In genomic region chr3:16400143-16400935, GRCh38 we compare ENCODE assay signal across 14 cellular contexts.
A peak's percentile ranks its signal among the peaks of the same experiment; 100 is the strongest.
DNase-seq lines count a peak whose midpoint lies in the region; ATAC-seq, FAIRE-seq and TF ChIP-seq lines count a peak whose summit lies in the region.
"Had no signal": no experiment of that assay in that cellular context is flagged by ENCODE, and none has a peak within 500 bp of the region (broad histone marks: within the 10 kb centered on the region; RNA-seq: fewer than 3 reads in every experiment).

No MANE protein-coding gene starts in this region.

- peaks cover 3% of the 10 kb centered on the region for H4K20me1 ChIP-seq in DND-41 (ENCODE audit: insufficient read depth, low read length)
- no peaks in the 10 kb centered on the region for H4K20me1 ChIP-seq in SK-N-SH (ENCODE audit: insufficient read depth)

- TF ChIP-seq CTCF in DND-41 (IDR thresholded peaks at IDR 0.05; ENCODE audit: borderline replicate concordance, extremely low read depth, low read length, poor library complexity, severe bottlenecking) (no peak), SK-N-SH (IDR thresholded peaks at IDR 0.05) (no peak), left lung (IDR thresholded peaks at IDR 0.05) (no peak)

- H3K27me3 ChIP-seq in DND-41 (ENCODE audit: insufficient read depth, low read length, poor library complexity), result no peaks in the 10 kb centered on the region
- no peaks in the 10 kb centered on the region for H3K27me3 ChIP-seq in SK-N-SH (ENCODE audit: insufficient read depth)
- no peaks in the 10 kb centered on the region for H3K27me3 ChIP-seq in skeletal muscle tissue (ENCODE audit: control insufficient read depth in 3 of 3, insufficient read depth in 3 of 3, low read length in 3 of 3)
- no peaks in the 10 kb centered on the region for H3K27me3 ChIP-seq in left lung
- H3K27me3 ChIP-seq: ovary had no signal

- no peak for ATAC-seq in DND-41 (ENCODE audit: insufficient read depth, low read depth)
- ATAC-seq in Right ventricle myocardium superior (ENCODE audit: poor library complexity), result peak; percentile 30
- no peak for ATAC-seq in GM21619 (IDR thresholded peaks at IDR 0.05; ENCODE audit: unreplicated experiment)
- no peak for ATAC-seq in left lung

- CTCF ChIA-PET in SK-N-SH (lab: Yijun Ruan, JAX), result interaction anchor here (0.6 to 2.0 kb wide), 4 partner anchors 61 to 196 kb away, joined by 3 to 9 read pairs (median 3); no protein-coding TSS in a partner anchor

- no peak for TF ChIP-seq EP300 in SK-N-SH (IDR thresholded peaks at IDR 0.05; ENCODE audit: borderline replicate concordance in 1 of 2, low read depth in 1 of 2, low read length in 1 of 2)

- no peak for FAIRE-seq in RCC 7860 (lab: Jason Lieb, UNC)

- H3K36me3 ChIP-seq in DND-41 (ENCODE audit: insufficient read depth, low read length) (peaks cover 38% of the 10 kb centered on the region), SK-N-SH (replicated peaks in 1 of 2; ENCODE audit: control insufficient read depth in 1 of 2, insufficient read depth in 2 of 2, low read length in 1 of 2) (peaks cover 0 to 6% of the 10 kb centered on the region in 2 experiments), skeletal muscle tissue (ENCODE audit: control insufficient read depth in 3 of 3, insufficient read depth in 3 of 3, low read length in 3 of 3) (peaks cover 0 to 6% (median 0%) of the 10 kb centered on the region in 3 donors), left lung (no peaks in the 10 kb centered on the region)
- H3K36me3 ChIP-seq: ovary had no signal

- H3K9me3 ChIP-seq in DND-41 (ENCODE audit: insufficient read depth, low read length, severe bottlenecking) (no peaks in the 10 kb centered on the region), SK-N-SH (no peaks in the 10 kb centered on the region), skeletal muscle tissue (ENCODE audit: control insufficient read depth in 3 of 3, low read length in 3 of 3) (no peaks in the 10 kb centered on the region), left lung (no peaks in the 10 kb centered on the region)
- H3K9me3 ChIP-seq: Caco-2, ovary had no signal

- H3K79me2 ChIP-seq in DND-41 (ENCODE audit: insufficient read depth, low read length) (peaks cover 20% of the 10 kb centered on the region), SK-N-SH (ENCODE audit: insufficient read depth) (peaks cover 6% of the 10 kb centered on the region)

- intact Hi-C loops in Right ventricle myocardium superior (cut with DNase I), result no loop called here
- intact Hi-C loops in left lung (cut with DNase I), result no loop called here

- H3K4me2 ChIP-seq in DND-41 (ENCODE audit: insufficient read depth, low read length) (no peak overlapping the region), SK-N-SH (0 out of 2 replicates have a peak overlapping the region, but pooled peaks have one; percentile 32)

- WGBS in SK-N-SH (ENCODE audit: low lambda C conversion rate), result 94% methylated on average over 11 of the region's 11 CpGs

- no peaks in the 10 kb centered on the region for H3K9me2 ChIP-seq in SK-N-SH

- DNase-seq in DND-41 (no peak), SK-N-SH (no peak), Right ventricle myocardium superior (no peak), RCC 7860 (ENCODE audit: low spot score) (no peak), NCI-H2171 treated with DMSO at 0.1 percent for 48 hours (lab: John Stamatoyannopoulos, UW) (no peak), left lung (no peak)
- DNase-seq: activated CD8-positive, alpha-beta memory T cell treated with anti-CD3 and anti-CD28 coated beads, Interleukin-2, amount 50 U/mL, for 48 hours; Caco-2; NCI-H2029 treated with DMSO at 0.1 percent for 48 hours; SHP77 treated with DMSO at 0.1 percent for 48 hours had no signal

- no peak for TF ChIP-seq RAD21 in SK-N-SH (IDR thresholded peaks at IDR 0.05; ENCODE audit: low read length)

- H3K4me1 ChIP-seq in DND-41 (ENCODE audit: insufficient read depth, low read length) (no peaks in the 10 kb centered on the region), SK-N-SH (ENCODE audit: control insufficient read depth in 1 of 2, insufficient read depth in 2 of 2, low read depth in 1 of 2, low read length in 1 of 2) (peaks cover 0 to 25% of the 10 kb centered on the region in 2 experiments; a peak in 2 of 4 replicates), skeletal muscle tissue (ENCODE audit: control insufficient read depth in 3 of 3, insufficient read depth in 3 of 3, low read length in 3 of 3) (peaks cover 17 to 28% (median 27%) of the 10 kb centered on the region in 3 donors), left lung (peaks cover 0 to 26% of the 10 kb centered on the region in 2 donors)
- H3K4me1 ChIP-seq: Caco-2 had no signal

- H3K4me3 ChIP-seq in DND-41 (ENCODE audit: low read depth in 1 of 2, low read length in 2 of 2) (no peak overlapping the region), SK-N-SH (ENCODE audit: low read depth in 2 of 2, low read length in 1 of 2) (no peak overlapping the region), skeletal muscle tissue (ENCODE audit: low read length in 3 of 3) (no peak overlapping the region), left lung (no peak overlapping the region)
- H3K4me3 ChIP-seq: ovary had no signal

- H2AFZ ChIP-seq in DND-41 (ENCODE audit: low read depth, low read length) (no peak overlapping the region), SK-N-SH (ENCODE audit: low read depth) (no peak overlapping the region)

- peaks cover 11% of the 10 kb centered on the region for H3F3A ChIP-seq in SK-N-SH (replicated peaks; ENCODE audit: insufficient read depth)

- POLR2A ChIA-PET in SK-N-SH (lab: Yijun Ruan, JAX), result interaction anchor here (1.0 kb wide), 1 partner anchor 12 kb away, joined by 6 read pairs; no protein-coding TSS in a partner anchor

- H3K27ac ChIP-seq in DND-41 (ENCODE audit: low read length), result peak overlapping the region; percentile 39
- H3K27ac ChIP-seq in SK-N-SH (ENCODE audit: low read depth in 2 of 2, low read length in 1 of 2), result peak overlapping the region in 1 of 2 experiments; percentile 18; a peak in 2 of 4 replicates
- peak overlapping the region; percentile 33 for H3K27ac ChIP-seq in skeletal muscle tissue (ENCODE audit: low read depth, low read length)
- no peak overlapping the region for H3K27ac ChIP-seq in left lung
- H3K27ac ChIP-seq: HL-60 had no signal

- H3K9ac ChIP-seq in DND-41 (ENCODE audit: low read depth, low read length), result no peak overlapping the region
- no peak overlapping the region for H3K9ac ChIP-seq in SK-N-SH
- no peak overlapping the region for H3K9ac ChIP-seq in skeletal muscle tissue (ENCODE audit: low read depth in 1 of 3, low read length in 3 of 3)

TF ChIP-seq in SK-N-SH, 30 proteins besides CTCF, POLR2A, EP300 and RAD21:
- TF ChIP-seq MAX (IDR thresholded peaks at IDR 0.05; ENCODE audit: low read depth), result no peak
- TF ChIP-seq YY1 (IDR thresholded peaks at IDR 0.05; ENCODE audit: low read depth), result no peak
- TF ChIP-seq CHD2 (IDR thresholded peaks at IDR 0.05; ENCODE audit: low read length, partially characterized antibody), result no peak
- no peak for TF ChIP-seq USF1 (IDR thresholded peaks at IDR 0.05; ENCODE audit: borderline replicate concordance, low read depth)
- TF ChIP-seq TCF12 (IDR thresholded peaks at IDR 0.05), result no peak
TF ChIP-seq in SK-N-SH: peak in this region for 0.

Comparison
In these comparisons a context has a peak if more than half of its experiments do, and no peak if none do; other contexts are left out.
1. H3K27ac ChIP-seq: peak in DND-41 (single experiment) and skeletal muscle tissue (single experiment); none in left lung (0 of 2).